ENCODE assay signal across 6 cellular contexts in the genomic region with DNA sequence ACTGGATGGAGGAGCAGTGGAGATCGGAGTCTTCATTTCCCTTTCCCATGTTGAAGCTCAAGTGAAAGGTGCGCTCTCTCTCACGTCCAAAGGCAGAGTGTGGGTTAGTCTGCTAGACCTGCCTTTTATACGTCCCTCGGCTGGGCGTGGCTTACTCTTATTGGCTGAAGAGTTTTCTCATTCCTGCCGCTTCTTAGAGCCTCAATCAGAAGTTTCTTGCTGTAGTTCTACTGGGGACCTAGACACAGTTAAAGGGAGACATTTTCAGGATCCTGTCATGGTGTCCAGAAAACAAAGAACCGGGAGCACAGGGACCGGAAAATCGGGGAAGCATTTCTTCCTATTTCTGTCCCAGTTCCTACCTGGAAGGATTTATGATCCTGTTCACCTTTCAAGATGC. TPM values are rescaled to one million over a fixed set of nuclear protein-coding genes. Genes with fewer than 3 reads are reported as not detected.
"Had no signal": no experiment of that assay in that cellular context is flagged by ENCODE, and none has a peak within 500 bp of the region (broad histone marks: within the 10 kb centered on the region; RNA-seq: fewer than 3 reads in every experiment).

TSS of gene FRG2 (minus strand) at position 101 of the 400 bp plus-strand sequence. CDS start at position 49, 52 bp downstream.

RNA-seq across cellular contexts. Expression of gene FRG2, which starts in this region (rescaled TPM):
- total RNA-seq: GM23248, GM23338, H1, H7, H9, HFFc6 had no signal
- polyA plus RNA-seq: GM23338, H1 had no signal
